Comparison of ENCODE assay signal across 18 cellular contexts in genomic region chr15:35723852-35724251, GRCh38.
DNase-seq lines count a peak whose midpoint lies in the region; ATAC-seq and TF ChIP-seq lines count a peak whose summit lies in the region.
"Had no signal": no experiment of that assay in that cellular context is flagged by ENCODE, and none has a peak within 500 bp of the region (broad histone marks: within the 10 kb centered on the region; RNA-seq: fewer than 3 reads in every experiment).

No MANE protein-coding gene starts in this region.

- H3K4me1 Mint-ChIP-seq in GM23338, result peaks cover 12% of the 10 kb centered on the region
- H3K4me1 Mint-ChIP-seq: CD14-positive monocyte had no signal

- TF ChIP-seq CTCF in GM23338 (conservative IDR thresholded peaks at IDR 0.05; ENCODE audit: low read depth in 2 of 2) (no peak), smooth muscle cell (IDR thresholded peaks at IDR 0.05; ENCODE audit: borderline replicate concordance, insufficient read depth, poor library complexity, severe bottlenecking) (no peak)

- WGBS in smooth muscle cell (ENCODE audit: low lambda C conversion rate), result 79% methylated on average over 4 of the region's 4 CpGs

- H3K9me2 ChIP-seq in GM23338 (ENCODE audit: insufficient read depth), result no peaks in the 10 kb centered on the region; the same call in 1 of the 2 replicates

- no peak overlapping the region for H3K4me3 ChIP-seq in GM23338
- no peak overlapping the region for H3K4me3 ChIP-seq in smooth muscle cell

- H3K27ac Mint-ChIP-seq in GM23338, result no peak overlapping the region; the same call in 1 of the 2 replicates
- H3K27ac Mint-ChIP-seq: CD14-positive monocyte, H9 had no signal

- no peak overlapping the region for H3K4me3 Mint-ChIP-seq in GM23338
- H3K4me3 Mint-ChIP-seq: CD14-positive monocyte, H9 had no signal

- H3K9me3 ChIP-seq in smooth muscle cell (replicated peaks; ENCODE audit: low read depth), result no peaks in the 10 kb centered on the region

- no peaks in the 10 kb centered on the region for H3K9me3 Mint-ChIP-seq in GM23338
- H3K9me3 Mint-ChIP-seq: H9 had no signal

- no peaks in the 10 kb centered on the region for H4K20me1 ChIP-seq in GM23338 (replicated peaks; ENCODE audit: insufficient read depth)
- H4K20me1 ChIP-seq in smooth muscle cell (ENCODE audit: low read depth), result no peaks in the 10 kb centered on the region

- H3K27ac ChIP-seq in GM23338 (ENCODE audit: low read depth) (no peak overlapping the region), smooth muscle cell (ENCODE audit: low read depth) (peak overlapping the region; percentile 20)

- H3K27me3 ChIP-seq in GM23338 (ENCODE audit: insufficient read depth), result no peaks in the 10 kb centered on the region
- H3K27me3 ChIP-seq in smooth muscle cell (ENCODE audit: low read depth), result no peaks in the 10 kb centered on the region

- H2AFZ ChIP-seq in GM23338, result peak overlapping the region; percentile 53; the same call in 1 of the 2 replicates
- H2AFZ ChIP-seq in smooth muscle cell (ENCODE audit: low read depth), result peak overlapping the region; percentile 68

- H3K79me2 ChIP-seq in GM23338 (replicated peaks; ENCODE audit: insufficient read depth) (no peaks in the 10 kb centered on the region), smooth muscle cell (ENCODE audit: low read depth) (no peaks in the 10 kb centered on the region)

- H3K4me2 ChIP-seq in GM23338 (no peak overlapping the region), smooth muscle cell (no peak overlapping the region)

- no peaks in the 10 kb centered on the region for H3K27me3 Mint-ChIP-seq in GM23338 (ENCODE audit: insufficient read depth, low read depth, poor library complexity)

- H3K4me1 ChIP-seq in GM23338 (ENCODE audit: insufficient read depth) (no peaks in the 10 kb centered on the region), smooth muscle cell (ENCODE audit: low read depth) (no peaks in the 10 kb centered on the region)

- no peaks in the 10 kb centered on the region for H3K36me3 Mint-ChIP-seq in GM23338 (ENCODE audit: low read depth)
- H3K36me3 Mint-ChIP-seq: CD14-positive monocyte had no signal

- no peak overlapping the region for H3K9ac ChIP-seq in smooth muscle cell (ENCODE audit: low read depth)

- H3F3A ChIP-seq in GM23338 (replicated peaks; ENCODE audit: low read depth) (no peaks in the 10 kb centered on the region), smooth muscle cell (ENCODE audit: low read depth) (no peaks in the 10 kb centered on the region)

- DNase-seq in GM23338 (ENCODE audit: low spot score) (no peak), dedifferentiated amniotic fluid mesenchymal stem cell (ENCODE audit: extremely low spot score) (peak; percentile 22), smooth muscle cell (lab: John Stamatoyannopoulos, UW; ENCODE audit: unreplicated experiment) (no peak), NCI-H774 (lab: John Stamatoyannopoulos, UW) (no peak), iPS-NIHi11 (ENCODE audit: low spot score) (no peak), LoVo (ENCODE audit: low spot score) (no peak)
- DNase-seq: COR-L47, DMS 273 treated with DMSO at 0.1 percent for 48 hours, DND-41, GDM1, H9, NCI-H1092 treated with DMSO at 0.1 percent for 48 hours, NCI-H146, NCI-H2081, NCI-H748 treated with DMSO at 0.1 percent for 48 hours, Right ventricle myocardium superior had no signal

- H3K36me3 ChIP-seq in GM23338 (ENCODE audit: insufficient read depth) (no peaks in the 10 kb centered on the region), smooth muscle cell (ENCODE audit: low read depth) (no peaks in the 10 kb centered on the region)

- ATAC-seq in GM23338 (no peak), SK-N-SH treated with all-trans-retinoic acid at 6 μM for 48 hours (peak; percentile 75)

TF ChIP-seq in SK-N-SH treated with all-trans-retinoic acid at 6 μM for 48 hours, 23 proteins besides CTCF, POLR2A, EP300 and RAD21 (continues in another document):
- TF ChIP-seq POU6F1 (CRISPR knock-in tag; IDR thresholded peaks at IDR 0.05; ENCODE audit: borderline replicate concordance, low read depth) (no peak), ZC3H10 (CRISPR knock-in tag; IDR thresholded peaks at IDR 0.05) (no peak), ZNF70 (CRISPR knock-in tag; IDR thresholded peaks at IDR 0.05) (no peak), SNAI2 (CRISPR knock-in tag; IDR thresholded peaks at IDR 0.05) (no peak), ZNF8 (CRISPR knock-in tag; IDR thresholded peaks at IDR 0.05) (no peak), GLIS3 (CRISPR knock-in tag; IDR thresholded peaks at IDR 0.05) (no peak), PATZ1 (CRISPR knock-in tag; IDR thresholded peaks at IDR 0.05; ENCODE audit: borderline replicate concordance) (no peak), RARB (CRISPR knock-in tag; IDR thresholded peaks at IDR 0.05) (no peak), ZFP3 (CRISPR knock-in tag; IDR thresholded peaks at IDR 0.05) (no peak), PPARA (CRISPR knock-in tag; IDR thresholded peaks at IDR 0.05; ENCODE audit: borderline replicate concordance) (no peak), ESRRG (CRISPR knock-in tag; IDR thresholded peaks at IDR 0.05) (no peak), TSHZ2 (CRISPR knock-in tag; IDR thresholded peaks at IDR 0.05) (no peak), ARNTL (CRISPR knock-in tag; IDR thresholded peaks at IDR 0.05; ENCODE audit: borderline replicate concordance, low read depth) (no peak), CREB5 (CRISPR knock-in tag; IDR thresholded peaks at IDR 0.05; ENCODE audit: low read depth) (no peak)
